Comparison of ENCODE assay signal across 12 cellular contexts in the genomic region with DNA sequence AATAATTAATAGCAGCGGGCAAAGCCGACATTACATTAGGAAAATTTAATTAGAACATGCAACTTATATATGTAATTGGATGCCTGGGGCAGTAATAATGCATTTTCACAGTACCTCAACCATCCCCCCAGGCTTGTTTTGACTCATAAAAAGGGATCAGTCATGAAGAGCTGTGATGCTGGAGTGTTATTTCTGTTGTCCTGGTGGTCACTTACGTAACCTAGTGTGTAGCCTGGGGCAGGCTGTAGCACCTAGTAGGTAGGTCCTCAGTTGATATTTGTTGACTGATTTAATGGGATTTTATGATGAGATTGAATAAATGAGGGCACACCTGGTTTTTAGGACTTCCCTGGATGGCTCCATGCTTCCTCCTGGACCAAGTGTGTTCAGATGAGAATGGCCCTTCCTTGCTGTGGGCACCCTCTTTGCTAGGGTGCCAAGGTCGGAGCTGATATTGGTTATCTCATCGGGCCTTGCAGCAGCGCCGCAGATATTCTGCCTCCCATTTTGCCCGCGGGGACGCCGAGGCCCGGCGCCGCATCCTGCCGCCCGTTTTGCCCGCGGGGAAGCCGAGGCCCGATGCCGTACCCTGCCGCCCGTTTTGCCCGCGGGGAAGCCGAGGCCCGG.
A peak's percentile ranks its signal among the peaks of the same experiment; 100 is the strongest.
DNase-seq lines count a peak whose midpoint lies in the region; ATAC-seq, FAIRE-seq and TF ChIP-seq lines count a peak whose summit lies in the region.
"Had no signal": no experiment of that assay in that cellular context is flagged by ENCODE, and none has a peak within 500 bp of the region (broad histone marks: within the 10 kb centered on the region; RNA-seq: fewer than 3 reads in every experiment).

No MANE protein-coding gene starts in this region.

- H3K9me3 ChIP-seq in CD4-positive, alpha-beta T cell (ENCODE audit: control insufficient read depth, low read length), result no peaks in the 10 kb centered on the region
- H3K9me3 ChIP-seq in parathyroid adenoma (ENCODE audit: control insufficient read depth, low read length), result no peaks in the 10 kb centered on the region
- no peaks in the 10 kb centered on the region for H3K9me3 ChIP-seq in effector memory CD4-positive, alpha-beta T cell (ENCODE audit: control insufficient read depth, low read length)
- H3K9me3 ChIP-seq: Peyer's patch had no signal

- peak; percentile 13 for FAIRE-seq in HTR-8/SVneo (lab: Jason Lieb, UNC)

- H2AFZ ChIP-seq in parathyroid adenoma, result peak overlapping the region; percentile 69

- H3K9ac ChIP-seq in parathyroid adenoma, result no peak overlapping the region

- no peaks in the 10 kb centered on the region for H3K36me3 ChIP-seq in parathyroid adenoma (ENCODE audit: control insufficient read depth, insufficient read depth, low read length)
- H3K36me3 ChIP-seq in effector memory CD4-positive, alpha-beta T cell (ENCODE audit: control insufficient read depth, insufficient read depth, low read length), result no peaks in the 10 kb centered on the region
- H3K36me3 ChIP-seq: Peyer's patch had no signal

- no peak for ATAC-seq in CD4-positive, alpha-beta T cell (ENCODE audit: poor library complexity)
- ATAC-seq in central memory CD8-positive, alpha-beta T cell (replicated peaks; ENCODE audit: extremely low read depth, poor library complexity, severe bottlenecking), result no peak
- ATAC-seq: esophagus mucosa had no signal

- no peak overlapping the region for H3K4me3 ChIP-seq in parathyroid adenoma (ENCODE audit: low read depth, low read length)
- no peak overlapping the region for H3K4me3 ChIP-seq in effector memory CD4-positive, alpha-beta T cell (ENCODE audit: insufficient read depth, low read depth, low read length, poor library complexity, severe bottlenecking)
- H3K4me3 ChIP-seq: Peyer's patch had no signal

- H3K4me1 ChIP-seq in parathyroid adenoma, result no peaks in the 10 kb centered on the region
- no peaks in the 10 kb centered on the region for H3K4me1 ChIP-seq in effector memory CD4-positive, alpha-beta T cell (ENCODE audit: control insufficient read depth, insufficient read depth, low read length, poor library complexity, severe bottlenecking)
- H3K4me1 ChIP-seq: Peyer's patch had no signal

- H3K4me1 Mint-ChIP-seq in CD4-positive, alpha-beta T cell (ENCODE audit: low read depth), result no peaks in the 10 kb centered on the region
- peaks cover 13% of the 10 kb centered on the region for H3K4me1 Mint-ChIP-seq in central memory CD8-positive, alpha-beta T cell

- POLR2A ChIA-PET in CD4-positive, alpha-beta T cell (lab: Charles Lee), result no interaction called here

- no peaks in the 10 kb centered on the region for H3K79me2 ChIP-seq in parathyroid adenoma

- TF ChIP-seq CTCF in CD4-positive, alpha-beta T cell (IDR thresholded peaks at IDR 0.05), result no peak
- no peak for TF ChIP-seq CTCF in parathyroid adenoma (IDR thresholded peaks at IDR 0.05)

- H3K9me3 Mint-ChIP-seq in CD4-positive, alpha-beta T cell, result no peaks in the 10 kb centered on the region
- H3K9me3 Mint-ChIP-seq in central memory CD8-positive, alpha-beta T cell, result no peaks in the 10 kb centered on the region
- H3K9me3 Mint-ChIP-seq: stimulated activated naive CD8-positive, alpha-beta T cell treated with anti-CD3 and anti-CD28 coated beads, Interleukin-15, Interleukin-2, amounts not matched to agents 100 ng/mL and 50 ng/mL, for 24 hours had no signal

- CTCF ChIA-PET in CD4-positive, alpha-beta T cell (lab: Charles Lee), result no interaction called here

- peaks cover 6% of the 10 kb centered on the region for H3K27me3 ChIP-seq in CD4-positive, alpha-beta T cell (ENCODE audit: control insufficient read depth, insufficient read depth, low read length)
- H3K27me3 ChIP-seq in parathyroid adenoma (ENCODE audit: control insufficient read depth, insufficient read depth, low read length), result no peaks in the 10 kb centered on the region
- H3K27me3 ChIP-seq in effector memory CD4-positive, alpha-beta T cell (replicated peaks; ENCODE audit: control insufficient read depth, insufficient read depth, low read length, poor library complexity, severe bottlenecking), result peaks cover 3% of the 10 kb centered on the region
- H3K27me3 ChIP-seq: Peyer's patch had no signal

- no peaks in the 10 kb centered on the region for H3K36me3 Mint-ChIP-seq in CD4-positive, alpha-beta T cell (ENCODE audit: low read depth)
- H3K36me3 Mint-ChIP-seq in central memory CD8-positive, alpha-beta T cell (ENCODE audit: insufficient read depth), result no peaks in the 10 kb centered on the region

- DNase-seq in CD4-positive, alpha-beta T cell, result no peak
- no peak for DNase-seq in HTR-8/SVneo (ENCODE audit: insufficient read length, low spot score)
- no peak for DNase-seq in central memory CD8-positive, alpha-beta T cell (ENCODE audit: low spot score in 2 of 2)
- no peak for DNase-seq in DMS153 (lab: John Stamatoyannopoulos, UW)
- DNase-seq in anterior cingulate cortex (lab: John Stamatoyannopoulos, UW), result no peak
- DNase-seq in effector memory CD4-positive, alpha-beta T cell, result no peak
- DNase-seq: HCEC 1CT, NCI-H510A, Peyer's patch had no signal

- intact Hi-C loops in CD4-positive, alpha-beta T cell (cut with DNase I, micrococcal nuclease), result no loop called here

- no peak overlapping the region for H3K4me2 ChIP-seq in parathyroid adenoma (ENCODE audit: low read length)

- H3K27ac ChIP-seq in CD4-positive, alpha-beta T cell (ENCODE audit: low read depth, low read length), result no peak overlapping the region
- no peak overlapping the region for H3K27ac ChIP-seq in parathyroid adenoma
- no peak overlapping the region for H3K27ac ChIP-seq in effector memory CD4-positive, alpha-beta T cell (ENCODE audit: insufficient read depth, low read length, poor library complexity, severe bottlenecking)
- H3K27ac ChIP-seq: Peyer's patch had no signal

- peaks cover 47% of the 10 kb centered on the region for H3K27me3 Mint-ChIP-seq in CD4-positive, alpha-beta T cell
- H3K27me3 Mint-ChIP-seq in central memory CD8-positive, alpha-beta T cell, result peaks cover 30% of the 10 kb centered on the region

- H3K4me3 Mint-ChIP-seq in CD4-positive, alpha-beta T cell, result peak overlapping the region; percentile 68
- H3K4me3 Mint-ChIP-seq in central memory CD8-positive, alpha-beta T cell, result peak overlapping the region; percentile 62
- H3K4me3 Mint-ChIP-seq: stimulated activated naive CD8-positive, alpha-beta T cell treated with anti-CD3 and anti-CD28 coated beads, Interleukin-15, Interleukin-2, amounts not matched to agents 100 ng/mL and 50 ng/mL, for 24 hours had no signal

- H3K27ac Mint-ChIP-seq in CD4-positive, alpha-beta T cell, result no peak overlapping the region
- no peak overlapping the region for H3K27ac Mint-ChIP-seq in central memory CD8-positive, alpha-beta T cell (ENCODE audit: low read depth)
- H3K27ac Mint-ChIP-seq: stimulated activated naive CD8-positive, alpha-beta T cell treated with anti-CD3 and anti-CD28 coated beads, Interleukin-15, Interleukin-2, amounts not matched to agents 100 ng/mL and 50 ng/mL, for 24 hours had no signal
